In the genomic region with DNA sequence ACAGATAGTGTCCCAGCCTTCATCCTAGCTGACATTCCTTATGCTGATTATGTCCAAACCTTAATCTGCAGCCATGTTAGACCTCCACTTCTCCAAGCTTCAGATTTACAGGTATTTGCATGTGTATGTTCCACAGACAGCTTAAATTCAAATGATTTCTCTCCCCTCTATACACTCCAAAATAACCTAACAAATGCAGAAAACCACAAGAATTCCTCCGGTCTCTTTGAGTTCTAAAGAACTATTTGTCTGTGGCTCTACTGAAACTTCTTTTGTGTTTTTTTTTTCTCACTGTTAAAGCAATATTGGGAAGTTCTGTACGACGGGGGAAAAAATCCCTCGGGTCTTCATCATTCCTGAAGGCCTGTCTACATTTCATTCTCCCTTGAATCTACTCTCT, we compare ENCODE assay signal across 19 cellular contexts. TPM values are rescaled to one million over a fixed set of nuclear protein-coding genes. Genes with fewer than 3 reads are reported as not detected.
DNase-seq lines count a peak whose midpoint lies in the region; ATAC-seq, FAIRE-seq and TF ChIP-seq lines count a peak whose summit lies in the region.
"Had no signal": no experiment of that assay in that cellular context is flagged by ENCODE, and none has a peak within 500 bp of the region (broad histone marks: within the 10 kb centered on the region; RNA-seq: fewer than 3 reads in every experiment).

No MANE protein-coding gene starts in this region.

- WGBS in GM12878 (ENCODE audit: insufficient coverage, insufficient replicate concordance, low lambda C conversion rate, missing lambda C conversion rate) = 52% methylated on average over 4 of the region's 4 CpGs
- WGBS in tibial nerve, 2 donors = 53 to 61% methylated on average over 4 of the region's 4 CpGs

- H3K4me1 Mint-ChIP-seq in activated T-cell treated with anti-CD3 and anti-CD28 coated beads, Interleukin-2, amount 50 U/mL, for 72 hours (ENCODE audit: low read depth) = peaks cover 6% of the 10 kb centered on the region
- peaks cover 19% of the 10 kb centered on the region for H3K4me1 Mint-ChIP-seq in stimulated activated memory B cell treated with anti-CD40 and anti-IgM and Interleukin-4, amounts not matched to agents 10 μg/mL and 1 μg/mL and 100 μg/mL, for 72 hours

- TF ChIP-seq EP300 in GM12878 (IDR thresholded peaks at IDR 0.05; ENCODE audit: borderline replicate concordance in 1 of 2, control insufficient read depth in 1 of 2, low read depth in 2 of 2, low read length in 2 of 2) = no peak
- no peak for TF ChIP-seq EP300 in tibial nerve (IDR thresholded peaks at IDR 0.05)

- TF ChIP-seq POLR2A in GM12878 (IDR thresholded peaks at IDR 0.05; ENCODE audit: low read depth, low read length) (no peak), tibial nerve (IDR thresholded peaks at IDR 0.05) (no peak)

- DNase-seq in activated T-cell treated with anti-CD3 and anti-CD28 coated beads, Interleukin-2, amount 50 U/mL, for 72 hours = no peak
- DNase-seq in activated T-cell treated with anti-CD3 and anti-CD28 coated beads, Interleukin-2, amount 50 U/mL, for 48 hours = no peak
- no peak for DNase-seq in GM12878 (ENCODE audit: low read depth, low spot score)
- DNase-seq in tibial nerve (ENCODE audit: low spot score in 2 of 2) = no peak
- no peak for DNase-seq in mucosa of gallbladder (ENCODE audit: low spot score)
- DNase-seq: DMS 273 treated with DMSO at 0.1 percent for 48 hours, H7, NCI-H1417 treated with DMSO at 0.1 percent for 48 hours, NCI-H2029, NCI-H2171, NCI-H446, NCI-H748 treated with DMSO at 0.1 percent for 48 hours, OCI-M1 had no signal

- SMC1A ChIA-PET in GM12878 (lab: Charles Lee; ENCODE audit: uncharacterized antibody, unreplicated experiment) = interaction anchor here (1.1 to 1.7 kb wide), 2 partner anchors 30 to 64 kb away, joined by 3 to 4 read pairs; a partner anchor contains a TSS

- no peaks in the 10 kb centered on the region for H3K27me3 Mint-ChIP-seq in activated T-cell treated with anti-CD3 and anti-CD28 coated beads, Interleukin-2, amount 50 U/mL, for 72 hours (ENCODE audit: low read depth)
- no peaks in the 10 kb centered on the region for H3K27me3 Mint-ChIP-seq in stimulated activated memory B cell treated with anti-CD40 and anti-IgM and Interleukin-4, amounts not matched to agents 10 μg/mL and 1 μg/mL and 100 μg/mL, for 72 hours
- H3K27me3 Mint-ChIP-seq: IgD-negative memory B cell had no signal

- H3K9me3 ChIP-seq in GM12878 (replicated peaks; ENCODE audit: control insufficient read depth, insufficient read depth, low read length) = no peaks in the 10 kb centered on the region
- no peaks in the 10 kb centered on the region for H3K9me3 ChIP-seq in tibial nerve
- H3K9me3 ChIP-seq: BLaER1 treated with 17β-estradiol and CSF1 and Interleukin-3, amounts not matched to agents 10 nM and 100 nM had no signal

- peak overlapping the region; percentile 34 for H3K27ac Mint-ChIP-seq in activated T-cell treated with anti-CD3 and anti-CD28 coated beads, Interleukin-2, amount 50 U/mL, for 72 hours
- H3K27ac Mint-ChIP-seq in stimulated activated memory B cell treated with anti-CD40 and anti-IgM and Interleukin-4, amounts not matched to agents 10 μg/mL and 1 μg/mL and 100 μg/mL, for 72 hours = peak overlapping the region; percentile 1

- H3K4me3 Mint-ChIP-seq in activated T-cell treated with anti-CD3 and anti-CD28 coated beads, Interleukin-2, amount 50 U/mL, for 72 hours = no peak overlapping the region
- no peak overlapping the region for H3K4me3 Mint-ChIP-seq in stimulated activated memory B cell treated with anti-CD40 and anti-IgM and Interleukin-4, amounts not matched to agents 10 μg/mL and 1 μg/mL and 100 μg/mL, for 72 hours
- H3K4me3 Mint-ChIP-seq: IgD-negative memory B cell had no signal

- no peak for ATAC-seq in activated T-cell treated with anti-CD3 and anti-CD28 coated beads, Interleukin-2, amount 50 U/mL, for 72 hours (replicated peaks in 1 of 2)
- no peak for ATAC-seq in GM12878
- ATAC-seq in stimulated activated memory B cell treated with anti-CD40 and anti-IgM and Interleukin-4, amounts not matched to agents 10 μg/mL and 1 μg/mL and 100 μg/mL, for 72 hours = no peak

- H3K9me3 Mint-ChIP-seq in activated T-cell treated with anti-CD3 and anti-CD28 coated beads, Interleukin-2, amount 50 U/mL, for 72 hours = no peaks in the 10 kb centered on the region
- no peaks in the 10 kb centered on the region for H3K9me3 Mint-ChIP-seq in stimulated activated memory B cell treated with anti-CD40 and anti-IgM and Interleukin-4, amounts not matched to agents 10 μg/mL and 1 μg/mL and 100 μg/mL, for 72 hours
- H3K9me3 Mint-ChIP-seq: IgD-negative memory B cell had no signal

- H3K79me2 ChIP-seq in KMS-11 (ENCODE audit: insufficient read depth, low read depth) (peaks cover 14% of the 10 kb centered on the region; the same call in 1 of the 2 replicates), GM12878 (ENCODE audit: control insufficient read depth, insufficient read depth, low read length) (peaks cover 11% of the 10 kb centered on the region)

- RAD21 ChIA-PET in GM12878 (lab: Charles Lee; ENCODE audit: unreplicated experiment) = no interaction called here

- H3K4me1 ChIP-seq in KMS-11 (ENCODE audit: low read depth, poor library complexity, severe bottlenecking) = peaks cover 59% of the 10 kb centered on the region
- H3K4me1 ChIP-seq in GM12878 (ENCODE audit: control insufficient read depth, insufficient read depth, low read length) = peaks cover 8% of the 10 kb centered on the region; the same call in 1 of the 2 replicates
- H3K4me1 ChIP-seq in tibial nerve = peaks cover 0 to 10% (median 0%) of the 10 kb centered on the region in 4 donors

- POLR2A ChIA-PET in GM12878 (lab: Charles Lee) = interaction anchor here (0.5 kb wide), 2 partner anchors 9 to 125 kb away, joined by 3 read pairs; no protein-coding TSS in a partner anchor

- H4K20me1 ChIP-seq in KMS-11 (ENCODE audit: insufficient read depth) (no peaks in the 10 kb centered on the region), GM12878 (ENCODE audit: control insufficient read depth, insufficient read depth) (no peaks in the 10 kb centered on the region)

- in situ Hi-C loops in GM12878 (cut with MboI) = no loop called here

- no peak for TF ChIP-seq CTCF in KMS-11 (conservative IDR thresholded peaks at IDR 0.05; ENCODE audit: low read depth, low read length)
- TF ChIP-seq CTCF in GM12878 (IDR thresholded peaks at IDR 0.05 in 2 of 3, conservative IDR thresholded peaks at IDR 0.05 in 1 of 3; ENCODE audit: control insufficient read depth in 2 of 3, extremely low read depth in 1 of 3, insufficient read depth in 1 of 3, low read depth in 3 of 3, low read length in 3 of 3) = no peak
- no peak for TF ChIP-seq CTCF in tibial nerve (IDR thresholded peaks at IDR 0.05)

- H3K4me2 ChIP-seq in KMS-11 = peak overlapping the region; percentile 72
- no peak overlapping the region for H3K4me2 ChIP-seq in GM12878 (ENCODE audit: control insufficient read depth, insufficient read depth)

- intact Hi-C loops in GM12878 (cut with micrococcal nuclease; ENCODE audit: unreplicated experiment) = loop anchor here (5.0 kb wide), 1 partner anchor 148 kb away; no protein-coding TSS in a partner anchor

- no peak overlapping the region for H3K4me3 ChIP-seq in KMS-11 (IDR thresholded peaks at IDR 0.05; ENCODE audit: insufficient read depth, low read depth, low read length)
- no peak overlapping the region for H3K4me3 ChIP-seq in GM12878
- no peak overlapping the region for H3K4me3 ChIP-seq in tibial nerve
- H3K4me3 ChIP-seq: BLaER1 treated with 17β-estradiol and CSF1 and Interleukin-3, amounts not matched to agents 10 nM and 100 nM had no signal

- peak overlapping the region; percentile 28; the same call in 1 of the 2 replicates for H3K27ac ChIP-seq in KMS-11
- no peak overlapping the region; the same call in 1 of the 2 replicates for H3K27ac ChIP-seq in GM12878 (ENCODE audit: control insufficient read depth, insufficient read depth)
- H3K27ac ChIP-seq in tibial nerve = no peak overlapping the region
- H3K27ac ChIP-seq: BLaER1 treated with 17β-estradiol and CSF1 and Interleukin-3, amounts not matched to agents 10 nM and 100 nM; RWPE1 had no signal

- H3K27me3 ChIP-seq in KMS-11 (ENCODE audit: insufficient read depth, low read depth) = no peaks in the 10 kb centered on the region
- H3K27me3 ChIP-seq in GM12878 (replicated peaks in 1 of 2; ENCODE audit: control insufficient read depth in 2 of 2, insufficient read depth in 2 of 2, low read length in 1 of 2) = no peaks in the 10 kb centered on the region
- H3K27me3 ChIP-seq in tibial nerve = no peaks in the 10 kb centered on the region
- H3K27me3 ChIP-seq: BLaER1 treated with 17β-estradiol and CSF1 and Interleukin-3, amounts not matched to agents 10 nM and 100 nM had no signal

- 0 out of 2 replicates have a peak, but pooled peaks cover 4% of the 10 kb centered on the region for H3K36me3 ChIP-seq in KMS-11 (ENCODE audit: insufficient read depth)
- peaks cover 0 to 10% of the 10 kb centered on the region in 2 experiments; a peak in 3 of 4 replicates for H3K36me3 ChIP-seq in GM12878 (ENCODE audit: control insufficient read depth in 2 of 2, insufficient read depth in 2 of 2, low read length in 1 of 2)
- H3K36me3 ChIP-seq in tibial nerve = peaks cover 0 to 64% (median 8%) of the 10 kb centered on the region in 3 donors

- no peak for TF ChIP-seq RAD21 in GM12878 (IDR thresholded peaks at IDR 0.05; ENCODE audit: insufficient read depth, low read depth, low read length)

- peaks cover 10 to 22% of the 10 kb centered on the region in 2 donors for H3K36me3 Mint-ChIP-seq in activated T-cell treated with anti-CD3 and anti-CD28 coated beads, Interleukin-2, amount 50 U/mL, for 72 hours (ENCODE audit: insufficient read depth in 2 of 2)
- H3K36me3 Mint-ChIP-seq in stimulated activated memory B cell treated with anti-CD40 and anti-IgM and Interleukin-4, amounts not matched to agents 10 μg/mL and 1 μg/mL and 100 μg/mL, for 72 hours = peaks cover 34% of the 10 kb centered on the region
- H3K36me3 Mint-ChIP-seq: IgD-negative memory B cell had no signal

- BruUV-seq in GM12878 (replicated peaks; lab: Mats Ljungman, UMichigan) = TSS peak; percentile 8

- CTCF ChIA-PET in GM12878 (lab: Yijun Ruan, JAX) = interaction anchor here (1.6 kb wide), 1 partner anchor 13 kb away, joined by 4 read pairs; no protein-coding TSS in a partner anchor

- H3K9ac ChIP-seq in KMS-11 = no peak overlapping the region
- no peak overlapping the region for H3K9ac ChIP-seq in GM12878 (ENCODE audit: control insufficient read depth, insufficient read depth, low read length)
- H3K9ac ChIP-seq: BLaER1 treated with 17β-estradiol and CSF1 and Interleukin-3, amounts not matched to agents 10 nM and 100 nM had no signal

- H2AFZ ChIP-seq in KMS-11 (ENCODE audit: low read depth) (no peak overlapping the region), GM12878 (ENCODE audit: control insufficient read depth, low read depth, low read length) (no peak overlapping the region)

- peak; percentile 31 for FAIRE-seq in GM12878 (lab: Jason Lieb, UNC)
- FAIRE-seq: A204.1 had no signal

RNA-seq across cellular contexts. Expression of a gene that starts 8.6 kb away (rescaled TPM):
- total RNA-seq in activated T-cell treated with anti-CD3 and anti-CD28 coated beads, Interleukin-2, amount 50 U/mL, for 72 hours = 10 to 100 TPM; 72.2 to 90.2 TPM
- 43.9 and 48.6 TPM in 2 replicates for total RNA-seq in GM12878 (2013; cell fraction: nucleolus; rRNA removed)
- total RNA-seq in GM12878 (2014; rRNA removed) (86.4 and 102 TPM in 2 replicates), GM12878 (2014; rRNA removed; fragmentation: Illumina TruSeq; extraction: Trizol) (97.9 and 98.9 TPM in 2 replicates), GM12878 (2021) (89.0 and 90.6 TPM in 2 replicates), tibial nerve (10 to 100 TPM; 37.8 to 68.6 (median 53.0) TPM), mucosa of gallbladder (89.4 TPM)
- polyA plus RNA-seq in GM12878 (2011; ENCODE audit: low read depth) = 36.5 TPM
- polyA plus RNA-seq in GM12878 (2011; rRNA removed) (106 and 127 TPM in 2 replicates), GM12878 (2014; fragmentation: Illumina TruSeq; extraction: Trizol) (106 and 108 TPM in 2 replicates), GM12878 (2014; fragmentation: Nextera tagmentation; extraction: Ambion mirVana) (10 to 100 TPM; 62.6 to 69.3 TPM), GM12878 (2014; rRNA removed) (71.7 and 78.9 TPM in 2 replicates), GM12878 (2016; fragmentation: Nextera tagmentation; extraction: Ambion mirVana) (10 to 100 TPM; 91.7 to 92.9 TPM)
- 64.8 and 75.6 TPM in 2 replicates for polyA plus RNA-seq in GM12878 (2011; cell fraction: cytosol; rRNA removed)
- 42.6 and 57.2 TPM in 2 replicates for polyA plus RNA-seq in GM12878 (2011; cell fraction: nucleus; rRNA removed)
- 37.4 and 44.3 TPM in 2 replicates for polyA plus RNA-seq in GM12878 (2012)
- polyA minus RNA-seq in GM12878 (2011; rRNA and poly(A)+ RNA removed) = 108 and 136 TPM in 2 replicates
- 27.4 and 33.0 TPM in 2 replicates for polyA minus RNA-seq in GM12878 (2011; cell fraction: cytosol; rRNA and poly(A)+ RNA removed)
- 13.4 and 15.6 TPM in 2 replicates for polyA minus RNA-seq in GM12878 (2011; cell fraction: nucleus; rRNA and poly(A)+ RNA removed)

RNA-seq across cellular contexts. Expression of a gene that starts 9.1 kb away (rescaled TPM):
- total RNA-seq in activated T-cell treated with anti-CD3 and anti-CD28 coated beads, Interleukin-2, amount 50 U/mL, for 72 hours = 1,000 to 10,000 TPM; 1,092 to 1,125 TPM
- total RNA-seq in GM12878 (2013; cell fraction: nucleolus; rRNA removed) = 101 and 108 TPM in 2 replicates
- total RNA-seq in GM12878 (2014; rRNA removed) (992 and 1,044 TPM in 2 replicates), GM12878 (2014; rRNA removed; fragmentation: Illumina TruSeq; extraction: Trizol) (1,687 and 1,688 TPM in 2 replicates), GM12878 (2021) (1,132 and 1,160 TPM in 2 replicates), tibial nerve (100 to 1,000 TPM; 200 to 300 (median 258) TPM), mucosa of gallbladder (294 TPM)
- polyA plus RNA-seq in GM12878 (2011; ENCODE audit: low read depth) = 1,884 TPM
- polyA plus RNA-seq in GM12878 (2011; rRNA removed) (1,332 and 1,837 TPM in 2 replicates), GM12878 (2014; fragmentation: Illumina TruSeq; extraction: Trizol) (1,464 and 1,657 TPM in 2 replicates), GM12878 (2014; fragmentation: Nextera tagmentation; extraction: Ambion mirVana) (1,000 to 10,000 TPM; 1,407 to 2,110 TPM), GM12878 (2014; rRNA removed) (1,093 and 1,195 TPM in 2 replicates), GM12878 (2016; fragmentation: Nextera tagmentation; extraction: Ambion mirVana) (100 to 1,000 TPM; 719 to 722 TPM)
- polyA plus RNA-seq in GM12878 (2011; cell fraction: cytosol; rRNA removed) = 630 and 1,024 TPM in 2 replicates
- 345 and 350 TPM in 2 replicates for polyA plus RNA-seq in GM12878 (2011; cell fraction: nucleus; rRNA removed)
- polyA plus RNA-seq in GM12878 (2012) = 1,330 and 1,565 TPM in 2 replicates
- polyA minus RNA-seq in GM12878 (2011; rRNA and poly(A)+ RNA removed) = 586 and 661 TPM in 2 replicates
- polyA minus RNA-seq in GM12878 (2011; cell fraction: cytosol; rRNA and poly(A)+ RNA removed) = 227 and 245 TPM in 2 replicates
- 139 and 158 TPM in 2 replicates for polyA minus RNA-seq in GM12878 (2011; cell fraction: nucleus; rRNA and poly(A)+ RNA removed)
